Comparison of ENCODE assay signal across 8 cellular contexts in the genomic region with DNA sequence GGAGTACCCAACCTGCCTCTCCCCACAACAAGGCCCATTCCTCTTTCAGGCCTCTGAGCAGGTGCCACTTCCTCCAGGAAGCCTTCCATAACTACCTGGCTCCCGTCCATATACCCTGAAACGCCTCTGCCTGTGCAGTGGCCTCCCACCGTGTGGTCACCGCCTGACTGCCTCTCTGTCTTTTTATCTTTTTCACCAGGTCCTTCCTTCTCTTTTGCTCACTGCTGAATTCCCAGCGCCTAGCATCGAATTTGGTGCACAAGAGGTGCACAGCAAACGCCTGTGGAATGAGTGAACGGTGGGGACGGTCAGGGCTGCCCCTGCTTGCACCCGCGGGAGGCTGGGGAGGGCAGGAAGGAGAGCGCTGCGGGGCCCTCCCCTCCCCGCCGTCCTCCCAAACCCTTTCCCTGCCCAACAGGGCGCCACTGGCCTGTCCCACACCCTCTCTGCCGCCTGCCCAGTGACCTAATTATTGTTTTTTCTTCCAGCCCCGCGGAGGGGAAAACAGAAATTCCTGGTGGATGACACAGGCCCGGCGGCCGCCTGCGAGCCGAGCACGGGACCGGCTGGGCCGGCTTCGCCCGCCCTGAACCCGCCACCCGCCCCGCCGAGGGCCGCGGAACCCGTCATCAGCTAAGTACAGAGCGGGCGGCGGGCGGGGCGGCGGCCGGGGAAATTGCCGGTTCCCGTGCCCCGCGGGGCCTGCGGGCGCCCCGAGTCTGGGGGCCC.
DNase-seq lines count a peak whose midpoint lies in the region; ATAC-seq and TF ChIP-seq lines count a peak whose summit lies in the region.

No MANE protein-coding gene starts in this region.

- peak; percentile 42 for DNase-seq in COLO668 (lab: John Stamatoyannopoulos, UW; ENCODE audit: unreplicated experiment)
- peak; percentile 86 for DNase-seq in HuH-7.5 (ENCODE audit: low spot score)
- peak; percentile 96 for DNase-seq in adipocyte (ENCODE audit: low read depth)
- DNase-seq in Right ventricle myocardium inferior (ENCODE audit: missing footprints) = peak; percentile 91
- DNase-seq in SHP77 (lab: John Stamatoyannopoulos, UW) = no peak

- peak overlapping the region; percentile 90 for H3K9ac ChIP-seq in adipocyte (ENCODE audit: low read length)

- TF ChIP-seq CTCF in neutrophil (IDR thresholded peaks at IDR 0.05) = no peak

- ATAC-seq in Right ventricle myocardium inferior = peak; percentile 93
- no peak for ATAC-seq in GM18517 (IDR thresholded peaks at IDR 0.05; ENCODE audit: unreplicated experiment)
- ATAC-seq in HG03439 (IDR thresholded peaks at IDR 0.05; ENCODE audit: unreplicated experiment) = no peak

- H3K27me3 ChIP-seq in adipocyte (replicated peaks; ENCODE audit: control insufficient read depth, insufficient read depth, low read length) = no peaks in the 10 kb centered on the region
- no peaks in the 10 kb centered on the region for H3K27me3 ChIP-seq in neutrophil

- peaks cover 47% of the 10 kb centered on the region for H3K4me1 ChIP-seq in adipocyte (ENCODE audit: control insufficient read depth, insufficient read depth, low read length)
- H3K4me1 ChIP-seq in neutrophil (ENCODE audit: control insufficient read depth in 1 of 2, insufficient read depth in 1 of 2, low read depth in 1 of 2, low read length in 1 of 2) = peaks cover 35 to 36% of the 10 kb centered on the region in 2 experiments

- H3K4me3 ChIP-seq in adipocyte (ENCODE audit: low read length) = peak overlapping the region; percentile 71
- peak overlapping the region; percentile 48 to 61 for H3K4me3 ChIP-seq in neutrophil (ENCODE audit: low read depth in 1 of 2, low read length in 1 of 2)

- intact Hi-C loops in Right ventricle myocardium inferior (cut with DNase I) = no loop called here

- H3K36me3 ChIP-seq in adipocyte (ENCODE audit: control insufficient read depth, insufficient read depth, low read length, severe bottlenecking) = no peaks in the 10 kb centered on the region
- H3K36me3 ChIP-seq in neutrophil = no peaks in the 10 kb centered on the region

- peak overlapping the region; percentile 67 for H3K27ac ChIP-seq in neutrophil

- H3K9me3 ChIP-seq in adipocyte (ENCODE audit: control insufficient read depth, low read length) (no peaks in the 10 kb centered on the region), neutrophil (no peaks in the 10 kb centered on the region)

Comparison
In these comparisons a context has a peak if more than half of its experiments do, and no peak if none do; other contexts are left out.
1. DNase-seq: peak in COLO668 (single experiment), HuH-7.5 (single experiment), adipocyte (single experiment) and Right ventricle myocardium inferior (single experiment); none in SHP77 (0 of 2).